In genomic region chr15:45496658-45497057, GRCh38 we compare ENCODE assay signal across 24 cellular contexts.
"Had no signal": no experiment of that assay in that cellular context is flagged by ENCODE, and none has a peak within 500 bp of the region (broad histone marks: within the 10 kb centered on the region; RNA-seq: fewer than 3 reads in every experiment).

No MANE protein-coding gene starts in this region.

- H3K9me3 ChIP-seq: colonic mucosa, esophagus squamous epithelium, gastrocnemius medialis, heart left ventricle, left lung, lower lobe of right lung, mucosa of descending colon had no signal

- H3K27me3 ChIP-seq: colonic mucosa, esophagus squamous epithelium, gastrocnemius medialis, heart left ventricle, left lung had no signal

- H3K36me3 ChIP-seq: gastrocnemius medialis, heart left ventricle, left lung, lower lobe of right lung had no signal

- H3K4me1 ChIP-seq: colonic mucosa, esophagus squamous epithelium, gastrocnemius medialis, heart left ventricle, left lung, lower lobe of right lung had no signal

- H3K4me3 ChIP-seq: colonic mucosa, esophagus squamous epithelium, gastrocnemius medialis, heart left ventricle, left lung, lower lobe of right lung, mucosa of descending colon had no signal

- ATAC-seq: effector memory CD8-positive, alpha-beta T cell; esophagus mucosa; gastrocnemius medialis; heart left ventricle; left cardiac atrium; left lung; left ventricle myocardium superior; lower lobe of right lung; mucosa of descending colon had no signal

- FAIRE-seq: endometrium, islet of Langerhans, keratinocyte had no signal

- H3K27ac ChIP-seq: colonic mucosa, epithelial cell of prostate, esophagus squamous epithelium, gastrocnemius medialis, heart left ventricle, left lung, lower lobe of right lung had no signal

- DNase-seq: colonic mucosa; cortex of kidney; effector CD8-positive, alpha-beta T cell; effector memory CD8-positive, alpha-beta T cell; endodermal cell; erythroblast; esophagus squamous epithelium; foreskin fibroblast; foreskin melanocyte; gastrocnemius medialis; heart left ventricle; hippocampal formation; left cardiac atrium; left lung; left ventricle myocardium superior; lower lobe of right lung; mesenchymal stem cell; mucosa of descending colon; naive B cell had no signal
